Comparison of ENCODE assay signal across 25 cellular contexts in genomic region chr2:241105641-241106040, GRCh38. TPM values are rescaled to one million over a fixed set of nuclear protein-coding genes. Genes with fewer than 3 reads are reported as not detected.
DNase-seq lines count a peak whose midpoint lies in the region; ATAC-seq and TF ChIP-seq lines count a peak whose summit lies in the region.
"Had no signal": no experiment of that assay in that cellular context is flagged by ENCODE, and none has a peak within 500 bp of the region (broad histone marks: within the 10 kb centered on the region; RNA-seq: fewer than 3 reads in every experiment).

No MANE protein-coding gene starts in this region.

- peaks cover 4% of the 10 kb centered on the region for H3K79me2 ChIP-seq in trophoblast cell (ENCODE audit: control insufficient read depth, insufficient read depth, low read length, poor library complexity)

- H3K9me3 ChIP-seq in BLaER1 (no peaks in the 10 kb centered on the region), endodermal cell (ENCODE audit: control insufficient read depth, low read length) (no peaks in the 10 kb centered on the region), trophoblast cell (ENCODE audit: insufficient read depth, low read depth, low read length) (no peaks in the 10 kb centered on the region)
- H3K9me3 ChIP-seq: SJSA1, thyroid gland had no signal

- H3K14ac ChIP-seq in trophoblast cell (ENCODE audit: low read length), result no peak overlapping the region

- H2BK5ac ChIP-seq in trophoblast cell (ENCODE audit: low read depth, low read length, poor library complexity), result no peak overlapping the region

- peak overlapping the region; percentile 49 for H3K4me2 ChIP-seq in BLaER1
- no peak overlapping the region for H3K4me2 ChIP-seq in trophoblast cell (ENCODE audit: low read length)

- TF ChIP-seq CTCF in NB4 (IDR thresholded peaks at IDR 0.05; ENCODE audit: low read depth, low read length) (no peak), endodermal cell (conservative IDR thresholded peaks at IDR 0.05) (no peak)

- no peaks in the 10 kb centered on the region for H3K27me3 Mint-ChIP-seq in endodermal cell (ENCODE audit: insufficient read depth)
- H3K27me3 Mint-ChIP-seq: dendritic cell treated with granulocyte-macrophage colony-stimulating factor and Interleukin-4, amounts not matched to agents 40 ng/mL and 50 ng/mL, for 4 days; progenitor cell of endocrine pancreas had no signal

- no peak overlapping the region for H2BK120ac ChIP-seq in trophoblast cell (ENCODE audit: insufficient read depth, low read length, poor library complexity)

- H3K4ac ChIP-seq in trophoblast cell (ENCODE audit: low read depth, low read length), result no peak overlapping the region

- no peak overlapping the region for H2AFZ ChIP-seq in trophoblast cell (ENCODE audit: insufficient read depth, low read length, poor library complexity)

- no peaks in the 10 kb centered on the region for H4K20me1 ChIP-seq in BLaER1

- peaks cover 10% of the 10 kb centered on the region for H3K36me3 Mint-ChIP-seq in endodermal cell (ENCODE audit: low read depth)

- no peaks in the 10 kb centered on the region for H3K9me3 Mint-ChIP-seq in endodermal cell
- H3K9me3 Mint-ChIP-seq: dendritic cell treated with granulocyte-macrophage colony-stimulating factor and Interleukin-4, amounts not matched to agents 40 ng/mL and 50 ng/mL, for 4 days had no signal

- H4K91ac ChIP-seq in trophoblast cell (ENCODE audit: low read depth, low read length), result no peak overlapping the region

- H3K18ac ChIP-seq in trophoblast cell (ENCODE audit: low read length), result no peak overlapping the region

- H3K27ac ChIP-seq in BLaER1 (no peak overlapping the region), endodermal cell (ENCODE audit: low read depth, low read length) (no peak overlapping the region), trophoblast cell (ENCODE audit: low read depth, low read length) (no peak overlapping the region)
- H3K27ac ChIP-seq: HL-60, SJSA1 had no signal

- H3K36me3 ChIP-seq in BLaER1, result peaks cover 41% of the 10 kb centered on the region
- peaks cover 2% of the 10 kb centered on the region for H3K36me3 ChIP-seq in endodermal cell (ENCODE audit: control insufficient read depth, insufficient read depth, low read length)
- peaks cover 11 to 14% of the 10 kb centered on the region in 2 experiments for H3K36me3 ChIP-seq in trophoblast cell (ENCODE audit: control insufficient read depth in 1 of 2, insufficient read depth in 2 of 2, low read length in 2 of 2)
- H3K36me3 ChIP-seq: thyroid gland had no signal

- H3K27ac Mint-ChIP-seq in endodermal cell, result no peak overlapping the region
- H3K27ac Mint-ChIP-seq: dendritic cell treated with granulocyte-macrophage colony-stimulating factor and Interleukin-4, amounts not matched to agents 40 ng/mL and 50 ng/mL, for 4 days had no signal

- intact Hi-C loops in sciatic nerve (cut with DNase I), result no loop called here

- peak; percentile 72 for DNase-seq in NCI-H82 (lab: John Stamatoyannopoulos, UW)
- DNase-seq in NCI-H82 treated with DMSO at 0.1 percent for 48 hours (lab: John Stamatoyannopoulos, UW; ENCODE audit: unreplicated experiment), result no peak
- peak; percentile 53 for DNase-seq in NB4 (ENCODE audit: low read depth)
- DNase-seq in endodermal cell, result peak; percentile 20
- no peak for DNase-seq in trophoblast cell
- DNase-seq in sciatic nerve (ENCODE audit: low spot score), result no peak
- DNase-seq: activated CD4-positive, CD25-positive, alpha-beta regulatory T cell; caudate nucleus; COR-L47; DMS79 treated with DMSO at 0.1 percent for 48 hours; GF-D8; GOT3; left colon; MV-4-11; NCI-H187 treated with DMSO at 0.1 percent for 48 hours; NCI-H2227 treated with DMSO at 0.1 percent for 48 hours; stimulated activated naive CD4-positive, alpha-beta T cell treated with Interleukin-2 at 50 U/mL for 16 hours; T-helper 1 cell; thyroid gland had no signal

- no peak for ATAC-seq in HG02610 (IDR thresholded peaks at IDR 0.05; ENCODE audit: unreplicated experiment)
- ATAC-seq in sciatic nerve, result no peak
- ATAC-seq: left colon had no signal

- H2AK5ac ChIP-seq in trophoblast cell (ENCODE audit: low read length), result no peak overlapping the region

- WGBS in endodermal cell (ENCODE audit: insufficient coverage in 1 of 2, insufficient read length in 1 of 2), 2 experiments, result 83% methylated on average over 1 to 3 of the region's 3 CpGs
- WGBS in trophoblast cell (ENCODE audit: extremely low coverage, insufficient coverage, insufficient read length), result no CpG with 5 or more reads among the region's 3 CpGs

- no peak overlapping the region for H4K8ac ChIP-seq in trophoblast cell (ENCODE audit: low read depth, low read length)

- H3K4me1 Mint-ChIP-seq in endodermal cell, result peaks cover 4% of the 10 kb centered on the region

- peaks cover 5% of the 10 kb centered on the region for H3K79me1 ChIP-seq in trophoblast cell (ENCODE audit: low read length)

- no peak overlapping the region for H4K12ac ChIP-seq in trophoblast cell (ENCODE audit: low read depth, low read length)

- peak overlapping the region; percentile 36; the same call in 1 of the 2 replicates for H3K9ac ChIP-seq in BLaER1
- H3K9ac ChIP-seq in endodermal cell (ENCODE audit: extremely low read depth, low read length, poor library complexity, severe bottlenecking), result no peak overlapping the region
- H3K9ac ChIP-seq in trophoblast cell (ENCODE audit: low read length), result no peak overlapping the region

- H2BK12ac ChIP-seq in trophoblast cell (ENCODE audit: low read length), result no peak overlapping the region

- no peak overlapping the region for H3K23ac ChIP-seq in trophoblast cell (ENCODE audit: low read length)

- TF ChIP-seq POLR2A in NB4 (IDR thresholded peaks at IDR 0.05; ENCODE audit: extremely low read depth, insufficient read length), result no peak

- no peak overlapping the region for H3K4me3 Mint-ChIP-seq in endodermal cell
- H3K4me3 Mint-ChIP-seq: dendritic cell treated with granulocyte-macrophage colony-stimulating factor and Interleukin-4, amounts not matched to agents 40 ng/mL and 50 ng/mL, for 4 days had no signal

- H3K4me1 ChIP-seq in BLaER1 (peaks cover 60% of the 10 kb centered on the region), endodermal cell (ENCODE audit: control insufficient read depth, insufficient read depth, low read length) (no peaks in the 10 kb centered on the region), trophoblast cell (ENCODE audit: control insufficient read depth in 1 of 2, insufficient read depth in 2 of 2, low read length in 2 of 2) (peaks cover 4 to 5% of the 10 kb centered on the region in 2 experiments)

- no peaks in the 10 kb centered on the region for H3K27me3 ChIP-seq in BLaER1
- H3K27me3 ChIP-seq in endodermal cell (ENCODE audit: control insufficient read depth, insufficient read depth, low read length, poor library complexity, severe bottlenecking), result no peaks in the 10 kb centered on the region
- no peaks in the 10 kb centered on the region for H3K27me3 ChIP-seq in trophoblast cell (ENCODE audit: insufficient read depth, low read length)
- H3K27me3 ChIP-seq: SJSA1, thyroid gland had no signal

- H3K4me3 ChIP-seq in BLaER1, result no peak overlapping the region
- no peak overlapping the region for H3K4me3 ChIP-seq in NB4 (ENCODE audit: low read depth, low read length)
- H3K4me3 ChIP-seq in endodermal cell (ENCODE audit: low read length), result no peak overlapping the region
- no peak overlapping the region for H3K4me3 ChIP-seq in trophoblast cell (ENCODE audit: low read depth, low read length)
- H3K4me3 ChIP-seq: SJSA1, thyroid gland had no signal

RNA-seq across cellular contexts. Expression of gene MTERF4, which starts 3.6 kb away (rescaled TPM):
- total RNA-seq in endodermal cell, result 10 to 100 TPM; 33.2 to 42.5 TPM
- polyA plus RNA-seq in endodermal cell (2013, experiment 1 of 2), result 37.9 TPM
- 36.3 TPM for polyA plus RNA-seq in endodermal cell (2013, experiment 2 of 2)
- polyA plus RNA-seq in trophoblast cell (2013), result 16.4 TPM in 2 replicates
- total RNA-seq in sciatic nerve, result 33.5 TPM

RNA-seq across cellular contexts. Expression of gene PASK, which starts 43.6 kb away (rescaled TPM):
- total RNA-seq in endodermal cell (10 to 100 TPM; 76.5 to 94.5 TPM), sciatic nerve (7.0 TPM)
- 24.8 TPM for polyA plus RNA-seq in endodermal cell (2013, experiment 1 of 2)
- 21.1 TPM for polyA plus RNA-seq in endodermal cell (2013, experiment 2 of 2)
- polyA plus RNA-seq in trophoblast cell (2013), result 12.7 and 15.6 TPM in 2 replicates

RNA-seq across cellular contexts. Expression of gene PPP1R7, which starts 44.6 kb away (rescaled TPM):
- total RNA-seq in endodermal cell (10 to 100 TPM; 48.5 to 52.7 TPM), sciatic nerve (45.3 TPM)
- polyA plus RNA-seq in endodermal cell (2013, experiment 1 of 2), result 54.8 TPM
- 59.1 TPM for polyA plus RNA-seq in endodermal cell (2013, experiment 2 of 2)
- 62.6 and 68.8 TPM in 2 replicates for polyA plus RNA-seq in trophoblast cell (2013)

Comparison
In these comparisons a context has a peak if more than half of its experiments do, and no peak if none do; other contexts are left out.
1. DNase-seq: peak in NCI-H82 (single experiment), NB4 (single experiment) and endodermal cell (single experiment); none in NCI-H82 treated with DMSO at 0.1 percent for 48 hours (single experiment), trophoblast cell (0 of 2) and sciatic nerve (single experiment).